ENCODE assay signal across 1 cellular context in the genomic region with DNA sequence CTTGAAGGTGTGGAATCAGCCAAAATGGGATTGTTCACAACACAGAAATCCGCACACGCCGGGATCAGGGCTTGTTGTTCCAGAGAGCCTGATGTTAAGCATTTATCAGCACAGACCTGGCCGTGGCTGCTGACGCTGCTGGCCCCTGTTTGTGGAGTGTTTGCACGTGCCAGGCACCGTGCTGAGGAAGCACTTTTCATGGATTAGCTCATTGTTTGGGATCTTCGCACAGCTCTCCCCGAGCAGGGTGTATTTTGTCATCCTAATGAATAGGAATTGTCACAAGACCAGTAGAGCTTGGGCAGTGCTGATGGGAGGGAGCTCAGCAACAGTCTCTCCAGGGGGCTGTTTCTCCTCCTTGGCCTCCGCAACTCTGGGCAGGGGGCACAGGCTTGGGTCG.
TF ChIP-seq lines count a peak whose summit lies in the region.

No MANE protein-coding gene starts in this region.

TF ChIP-seq in H1, 55 proteins besides CTCF, POLR2A, EP300 and RAD21:
- TF ChIP-seq TCF12 (IDR thresholded peaks at IDR 0.05; ENCODE audit: low read depth, low read length) (no peak), GABPA (IDR thresholded peaks at IDR 0.05; ENCODE audit: borderline replicate concordance, insufficient read depth, low read length) (no peak), GTF2F1 (IDR thresholded peaks at IDR 0.05; ENCODE audit: borderline replicate concordance, low read depth, low read length) (no peak), TEAD4 (IDR thresholded peaks at IDR 0.05; ENCODE audit: low read depth, low read length) (no peak), RFX5 (IDR thresholded peaks at IDR 0.05; ENCODE audit: borderline replicate concordance, low read depth, low read length) (no peak), SIX5 (IDR thresholded peaks at IDR 0.05; ENCODE audit: low read depth, low read length) (no peak), POU5F1 (IDR thresholded peaks at IDR 0.05; ENCODE audit: low read depth, low read length) (no peak), SAP30 (IDR thresholded peaks at IDR 0.05; ENCODE audit: insufficient read depth, insufficient replicate concordance, low read length) (no peak), SRF (IDR thresholded peaks at IDR 0.05; ENCODE audit: low read depth, low read length) (no peak), SP4 (IDR thresholded peaks at IDR 0.05; ENCODE audit: low read length) (no peak), CREB1 (IDR thresholded peaks at IDR 0.05) (no peak), CEBPB (IDR thresholded peaks at IDR 0.05; ENCODE audit: low read depth, low read length) (no peak), JUND (IDR thresholded peaks at IDR 0.05; ENCODE audit: low read length) (no peak), HDAC2 (IDR thresholded peaks at IDR 0.05; ENCODE audit: borderline replicate concordance in 1 of 2, low read depth in 2 of 2, low read length in 2 of 2) (no peak), BCL11A (IDR thresholded peaks at IDR 0.05; ENCODE audit: low read depth in 2 of 2, low read length in 2 of 2) (no peak), CHD1 (IDR thresholded peaks at IDR 0.05; ENCODE audit: low read depth, low read length) (no peak), JUN (IDR thresholded peaks at IDR 0.05; ENCODE audit: low read depth, low read length) (no peak)
- TF ChIP-seq, protein P1, sequence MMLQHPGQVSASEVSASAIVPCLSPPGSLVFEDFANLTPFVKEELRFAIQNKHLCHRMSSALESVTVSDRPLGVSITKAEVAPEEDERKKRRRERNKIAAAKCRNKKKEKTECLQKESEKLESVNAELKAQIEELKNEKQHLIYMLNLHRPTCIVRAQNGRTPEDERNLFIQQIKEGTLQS (IDR thresholded peaks at IDR 0.05; ENCODE audit: insufficient read depth, low read depth, low read length): no peak
TF ChIP-seq in H1: peak in this region for 0.
